ENCODE assay signal across 15 cellular contexts in genomic region chr2:144288428-144288827, GRCh38.
DNase-seq lines count a peak whose midpoint lies in the region; ATAC-seq and TF ChIP-seq lines count a peak whose summit lies in the region.
"Had no signal": no experiment of that assay in that cellular context is flagged by ENCODE, and none has a peak within 500 bp of the region (broad histone marks: within the 10 kb centered on the region; RNA-seq: fewer than 3 reads in every experiment).

No MANE protein-coding gene starts in this region.

- H3K79me1 ChIP-seq in IMR-90 (ENCODE audit: low read depth in 1 of 2, low read length in 2 of 2): peaks cover 0 to 3% of the 10 kb centered on the region in 2 experiments; a peak in 1 of 4 replicates
- no peaks in the 10 kb centered on the region for H3K79me1 ChIP-seq in mesendoderm (ENCODE audit: low read length)

- H3K4ac ChIP-seq in IMR-90 (ENCODE audit: low read depth, low read length): peak overlapping the region; percentile 62; the same call in 1 of the 2 replicates
- no peak overlapping the region for H3K4ac ChIP-seq in mesendoderm (ENCODE audit: low read depth, low read length)

- H4K20me1 ChIP-seq in IMR-90 (ENCODE audit: insufficient read depth, low read length): no peaks in the 10 kb centered on the region
- no peaks in the 10 kb centered on the region for H4K20me1 ChIP-seq in fibroblast of lung (ENCODE audit: control insufficient read depth, extremely low read depth, insufficient read depth, low read length)

- H3K9me3 ChIP-seq in IMR-90 (ENCODE audit: control insufficient read depth, insufficient read depth, low read length) (no peaks in the 10 kb centered on the region), fibroblast of lung (ENCODE audit: control insufficient read depth, insufficient read depth, low read depth, low read length) (no peaks in the 10 kb centered on the region)

- TF ChIP-seq CTCF in IMR-90 (conservative IDR thresholded peaks at IDR 0.05; ENCODE audit: low read depth, low read length): no peak
- TF ChIP-seq CTCF in fibroblast of lung (conservative IDR thresholded peaks at IDR 0.05 in 1 of 2, IDR thresholded peaks at IDR 0.05 in 1 of 2; ENCODE audit: low read depth in 1 of 2, low read length in 2 of 2): no peak

- no peaks in the 10 kb centered on the region for H3K9me1 ChIP-seq in IMR-90 (ENCODE audit: insufficient read depth, low read length)

- no peaks in the 10 kb centered on the region for H3K27me3 ChIP-seq in IMR-90 (ENCODE audit: control insufficient read depth, insufficient read depth, low read length)
- no peaks in the 10 kb centered on the region for H3K27me3 ChIP-seq in fibroblast of lung (ENCODE audit: control insufficient read depth, insufficient read depth, low read length)
- H3K27me3 ChIP-seq in mesendoderm (ENCODE audit: insufficient read depth, low read length, poor library complexity): no peaks in the 10 kb centered on the region

- POLR2A ChIA-PET in IMR-90 (lab: Charles Lee; ENCODE audit: unreplicated experiment): no interaction called here

- H4K5ac ChIP-seq in IMR-90 (ENCODE audit: low read depth, low read length) (peak overlapping the region; percentile 17; the same call in 1 of the 2 replicates), mesendoderm (ENCODE audit: low read length) (no peak overlapping the region)

- BruUV-seq in IMR-90 (replicated peaks; lab: Mats Ljungman, UMichigan): no TSS peak

- intact Hi-C loops in IMR-90 (cut with micrococcal nuclease): no loop called here

- H2BK120ac ChIP-seq in IMR-90 (ENCODE audit: low read depth, low read length) (0 out of 2 replicates have a peak overlapping the region, but pooled peaks have one; percentile 61), mesendoderm (ENCODE audit: low read depth, low read length) (no peak overlapping the region)

- no peak overlapping the region for H2BK15ac ChIP-seq in IMR-90 (ENCODE audit: low read depth, low read length)
- H2BK15ac ChIP-seq in mesendoderm (replicated peaks; ENCODE audit: low read depth): no peak overlapping the region

- H3K4me1 ChIP-seq in IMR-90 (ENCODE audit: control insufficient read depth, insufficient read depth, low read length) (0 out of 2 replicates have a peak, but pooled peaks cover 2% of the 10 kb centered on the region), fibroblast of lung (ENCODE audit: control insufficient read depth, extremely low read depth, insufficient read depth, low read length) (no peaks in the 10 kb centered on the region), mesendoderm (ENCODE audit: control insufficient read depth, low read depth, low read length) (no peaks in the 10 kb centered on the region)

- no peak overlapping the region for H3K27ac ChIP-seq in IMR-90 (ENCODE audit: insufficient read depth, low read length)
- H3K27ac ChIP-seq in fibroblast of lung (ENCODE audit: insufficient read depth, low read length): no peak overlapping the region
- H3K27ac ChIP-seq in mesendoderm (ENCODE audit: low read depth, low read length): no peak overlapping the region
- H3K27ac ChIP-seq: GM23248 had no signal

- WGBS in IMR-90 (ENCODE audit: extremely low coverage in 2 of 2, insufficient read length in 1 of 2), 2 experiments: no CpG with 5 or more reads among the region's 3 CpGs
- no CpG with 5 or more reads among the region's 3 CpGs for WGBS in mesendoderm (ENCODE audit: extremely low coverage, insufficient coverage, low lambda C conversion rate)

- H2AK5ac ChIP-seq in IMR-90 (ENCODE audit: low read depth, low read length): no peak overlapping the region
- H2AK5ac ChIP-seq in mesendoderm (ENCODE audit: low read length): no peak overlapping the region

- H3K9ac ChIP-seq in IMR-90 (ENCODE audit: low read depth, low read length) (no peak overlapping the region), fibroblast of lung (ENCODE audit: insufficient read depth, low read length) (no peak overlapping the region), mesendoderm (ENCODE audit: low read length) (no peak overlapping the region)
- H3K9ac ChIP-seq: GM23248 had no signal

- H2BK5ac ChIP-seq in IMR-90 (ENCODE audit: low read depth, low read length, poor library complexity, severe bottlenecking) (peak overlapping the region; percentile 63), mesendoderm (ENCODE audit: low read length) (no peak overlapping the region)

- H4K91ac ChIP-seq in IMR-90 (ENCODE audit: insufficient read depth, low read depth, low read length): no peak overlapping the region

- dilution Hi-C loops in IMR-90 (cut with HindIII; ENCODE audit: low sequenced_read_pairs, unreplicated experiment): no loop called here

- in situ Hi-C loops in IMR-90 (cut with MboI; ENCODE audit: low sequenced_read_pairs): no loop called here

- no peak for TF ChIP-seq POLR2A in IMR-90 (IDR thresholded peaks at IDR 0.05; ENCODE audit: low read depth, low read length)

- H3K4me2 ChIP-seq in IMR-90 (ENCODE audit: low read depth, low read length) (no peak overlapping the region), fibroblast of lung (ENCODE audit: extremely low read depth, insufficient read depth, low read length) (no peak overlapping the region), mesendoderm (ENCODE audit: low read length) (no peak overlapping the region)

- H3K36me3 ChIP-seq in IMR-90 (ENCODE audit: control insufficient read depth, insufficient read depth, low read length) (no peaks in the 10 kb centered on the region), fibroblast of lung (ENCODE audit: control insufficient read depth, insufficient read depth, low read length) (no peaks in the 10 kb centered on the region), mesendoderm (ENCODE audit: control insufficient read depth, insufficient read depth, low read length) (no peaks in the 10 kb centered on the region)

- no peak overlapping the region for H3K18ac ChIP-seq in IMR-90 (ENCODE audit: low read depth, low read length)
- no peak overlapping the region for H3K18ac ChIP-seq in mesendoderm (ENCODE audit: low read length)

- no peaks in the 10 kb centered on the region for H3K79me2 ChIP-seq in fibroblast of lung (ENCODE audit: control insufficient read depth, insufficient read depth, low read length)
- H3K79me2 ChIP-seq in mesendoderm (ENCODE audit: control insufficient read depth, insufficient read depth, low read length): no peaks in the 10 kb centered on the region

- H3K4me3 ChIP-seq in IMR-90 (ENCODE audit: insufficient read depth, low read depth, low read length) (no peak overlapping the region), fibroblast of lung (replicated peaks in 1 of 4; ENCODE audit: control extremely low read depth in 1 of 4, insufficient read depth in 1 of 4, low read depth in 3 of 4, low read length in 4 of 4) (no peak overlapping the region), mesendoderm (ENCODE audit: low read length) (no peak overlapping the region)
- H3K4me3 ChIP-seq: GM23248 had no signal

- H3K56ac ChIP-seq in IMR-90 (ENCODE audit: extremely low read depth, insufficient read depth, low read length) (no peak overlapping the region), mesendoderm (ENCODE audit: low read length) (no peak overlapping the region)

- H4K8ac ChIP-seq in IMR-90 (ENCODE audit: low read depth in 2 of 2, low read length in 2 of 2) (no peak overlapping the region; a peak in 1 of 4 replicates), mesendoderm (ENCODE audit: low read depth, low read length) (no peak overlapping the region)

- no peak overlapping the region for H3K14ac ChIP-seq in IMR-90 (replicated peaks; ENCODE audit: low read depth, low read length)

- no peak for TF ChIP-seq RAD21 in IMR-90 (IDR thresholded peaks at IDR 0.05; ENCODE audit: low read length)

- CTCF ChIA-PET in IMR-90 (lab: Yijun Ruan, JAX): no interaction called here

- peak overlapping the region; percentile 63 for H2BK20ac ChIP-seq in IMR-90 (ENCODE audit: low read depth, low read length)

- H2AFZ ChIP-seq in IMR-90 (replicated peaks; ENCODE audit: low read length, poor library complexity) (no peak overlapping the region), fibroblast of lung (ENCODE audit: low read length) (no peak overlapping the region)
- H2AFZ ChIP-seq: GM23248 had no signal

- no peak overlapping the region for H3K23ac ChIP-seq in IMR-90 (ENCODE audit: low read depth, low read length)
- H3K23ac ChIP-seq in mesendoderm (ENCODE audit: low read length): no peak overlapping the region

- peak; percentile 9 for DNase-seq in AG08396 (ENCODE audit: low spot score)
- DNase-seq in IMR-90: peak; percentile 51
- peak; percentile 27 to 32 for DNase-seq in fibroblast of lung (ENCODE audit: low read depth in 2 of 2)
- DNase-seq in mesendoderm: peak; percentile 22
- no peak for DNase-seq in hippocampal formation (lab: John Stamatoyannopoulos, UW)
- DNase-seq in HPDE6-E6E7 (ENCODE audit: extremely low spot score): no peak
- no peak for DNase-seq in GOT3 (lab: John Stamatoyannopoulos, UW)
- DNase-seq: CD4-positive, CD25-positive, alpha-beta regulatory T cell; GM23248; HFFc6; NCI-H187; NCI-H446; NCI-H69; Right ventricle myocardium superior had no signal

- peak; percentile 88 for ATAC-seq in IMR-90 (ENCODE audit: low read depth)
- ATAC-seq: SK-N-SH treated with all-trans-retinoic acid at 6 μM for 48 hours had no signal

- H2AK9ac ChIP-seq in IMR-90 (replicated peaks; ENCODE audit: low read depth, low read length, poor library complexity): no peak overlapping the region

TF ChIP-seq in IMR-90, 13 proteins besides CTCF, POLR2A, EP300 and RAD21 (continues in another document):
- TF ChIP-seq MAZ (IDR thresholded peaks at IDR 0.05; ENCODE audit: borderline replicate concordance, low read depth, low read length) (no peak), ELK1 (IDR thresholded peaks at IDR 0.05; ENCODE audit: borderline replicate concordance, low read depth, low read length) (no peak), FOS (IDR thresholded peaks at IDR 0.05; ENCODE audit: low read depth, low read length) (no peak), NFE2L2 (IDR thresholded peaks at IDR 0.05; ENCODE audit: low read depth, low read length) (no peak), USF2 (IDR thresholded peaks at IDR 0.05; ENCODE audit: low read depth, low read length) (no peak), MXI1 (IDR thresholded peaks at IDR 0.05; ENCODE audit: borderline replicate concordance, low read depth, low read length) (no peak)

Comparison
In these comparisons a context has a peak if more than half of its experiments do, and no peak if none do; other contexts are left out.
1. DNase-seq: peak in AG08396 (single experiment), IMR-90 (single experiment), fibroblast of lung (2 of 2) and mesendoderm (single experiment); none in hippocampal formation (0 of 2), HPDE6-E6E7 (single experiment) and GOT3 (single experiment).